ENCODE assay signal across 18 cellular contexts in the genomic region with DNA sequence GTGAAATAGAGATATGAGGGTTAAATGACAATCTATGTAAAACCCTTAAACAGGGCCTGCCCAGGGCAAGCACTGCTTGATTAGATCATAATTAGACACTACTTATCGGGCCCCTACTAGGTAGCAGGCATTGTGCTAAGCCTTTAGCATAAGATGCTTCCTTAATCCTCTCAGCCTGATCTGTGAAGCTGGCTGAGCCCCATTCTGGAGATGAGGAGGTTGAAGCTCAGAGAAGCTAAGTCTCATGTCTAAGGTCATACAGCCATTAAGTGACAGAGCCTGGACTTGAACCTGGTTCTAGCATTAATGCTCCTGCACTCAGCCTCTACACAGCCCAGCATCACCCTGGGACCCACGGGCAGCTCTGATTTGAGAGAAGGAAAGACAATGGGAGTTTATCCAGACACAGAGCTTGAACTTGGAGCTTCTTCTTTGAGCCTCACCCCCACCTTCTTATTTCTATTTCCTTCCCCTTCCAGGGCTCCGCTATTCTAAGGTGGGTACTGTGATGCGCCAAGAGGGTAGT. TPM values are rescaled to one million over a fixed set of nuclear protein-coding genes. Genes with fewer than 3 reads are reported as not detected.
A peak's percentile ranks its signal among the peaks of the same experiment; 100 is the strongest.
DNase-seq lines count a peak whose midpoint lies in the region; ATAC-seq, FAIRE-seq and TF ChIP-seq lines count a peak whose summit lies in the region.
"Had no signal": no experiment of that assay in that cellular context is flagged by ENCODE, and none has a peak within 500 bp of the region (broad histone marks: within the 10 kb centered on the region; RNA-seq: fewer than 3 reads in every experiment).

No MANE protein-coding gene starts in this region.

- no peak for FAIRE-seq in H54 (lab: Jason Lieb, UNC)
- FAIRE-seq: A204.1 had no signal

- no peak for DNase-seq in activated T-cell treated with anti-CD3 and anti-CD28 coated beads, Interleukin-2, amount 50 U/mL, for 72 hours
- DNase-seq in activated T-cell treated with anti-CD3 and anti-CD28 coated beads for 4 hours (no peak), memory B cell (ENCODE audit: low spot score in 2 of 2) (no peak), substantia nigra (lab: John Stamatoyannopoulos, UW) (no peak), H54 (ENCODE audit: insufficient read length, low spot score) (no peak)
- DNase-seq: activated CD8-positive, alpha-beta memory T cell treated with anti-CD3 and anti-CD28 coated beads for 24 hours; activated naive CD4-positive, alpha-beta T cell; central memory CD4-positive, alpha-beta T cell; GM23248; heart left ventricle; left lung; SIG-M5; stomach had no signal

- peak overlapping the region; percentile 59 to 69 for H3K4me3 Mint-ChIP-seq in activated T-cell treated with anti-CD3 and anti-CD28 coated beads, Interleukin-2, amount 50 U/mL, for 72 hours
- peak overlapping the region; percentile 54 for H3K4me3 Mint-ChIP-seq in activated T-helper 17 cell treated with anti-CD3 and anti-CD28 coated beads, Interleukin-2, amount 50 U/mL, for 72 hours
- H3K4me3 Mint-ChIP-seq in memory B cell, result peak overlapping the region; percentile 72

- H3K27me3 Mint-ChIP-seq in activated T-cell treated with anti-CD3 and anti-CD28 coated beads, Interleukin-2, amount 50 U/mL, for 72 hours (ENCODE audit: low read depth), result peaks cover 90% of the 10 kb centered on the region
- peaks cover 59% of the 10 kb centered on the region for H3K27me3 Mint-ChIP-seq in activated T-helper 17 cell treated with anti-CD3 and anti-CD28 coated beads, Interleukin-2, amount 50 U/mL, for 72 hours
- peaks cover 38% of the 10 kb centered on the region for H3K27me3 Mint-ChIP-seq in memory B cell

- H3K4me1 Mint-ChIP-seq in activated T-cell treated with anti-CD3 and anti-CD28 coated beads, Interleukin-2, amount 50 U/mL, for 72 hours (ENCODE audit: low read depth), result peaks cover 10% of the 10 kb centered on the region
- H3K4me1 Mint-ChIP-seq in activated T-helper 17 cell treated with anti-CD3 and anti-CD28 coated beads, Interleukin-2, amount 50 U/mL, for 72 hours, result no peaks in the 10 kb centered on the region
- H3K4me1 Mint-ChIP-seq in memory B cell, result peaks cover 17% of the 10 kb centered on the region

- no peak for ATAC-seq in activated T-cell treated with anti-CD3 and anti-CD28 coated beads, Interleukin-2, amount 50 U/mL, for 72 hours (replicated peaks in 1 of 2)
- ATAC-seq in activated T-helper 17 cell treated with anti-CD3 and anti-CD28 coated beads, Interleukin-2, amount 50 U/mL, for 72 hours (replicated peaks), result no peak
- ATAC-seq in memory B cell (ENCODE audit: low read depth) (no peak), GM19463 (IDR thresholded peaks at IDR 0.05; ENCODE audit: unreplicated experiment) (no peak), HG03097 (IDR thresholded peaks at IDR 0.05; ENCODE audit: low FRiP score, unreplicated experiment) (no peak)
- ATAC-seq: left lung had no signal

- H3K27ac ChIP-seq in substantia nigra (ENCODE audit: low read depth, low read length, poor library complexity, severe bottlenecking), result peak overlapping the region; percentile 61
- H3K27ac ChIP-seq: GM23248, heart left ventricle, left lung, skin epidermis, stomach had no signal

- no peaks in the 10 kb centered on the region for H3K36me3 Mint-ChIP-seq in activated T-cell treated with anti-CD3 and anti-CD28 coated beads, Interleukin-2, amount 50 U/mL, for 72 hours (ENCODE audit: insufficient read depth in 2 of 2)
- H3K36me3 Mint-ChIP-seq in activated T-helper 17 cell treated with anti-CD3 and anti-CD28 coated beads, Interleukin-2, amount 50 U/mL, for 72 hours (ENCODE audit: low read depth), result no peaks in the 10 kb centered on the region
- H3K36me3 Mint-ChIP-seq in memory B cell, result no peaks in the 10 kb centered on the region

- no peaks in the 10 kb centered on the region for H3K9me3 Mint-ChIP-seq in activated T-cell treated with anti-CD3 and anti-CD28 coated beads, Interleukin-2, amount 50 U/mL, for 72 hours
- H3K9me3 Mint-ChIP-seq in activated T-helper 17 cell treated with anti-CD3 and anti-CD28 coated beads, Interleukin-2, amount 50 U/mL, for 72 hours, result no peaks in the 10 kb centered on the region
- no peaks in the 10 kb centered on the region for H3K9me3 Mint-ChIP-seq in memory B cell

- no peak for TF ChIP-seq POLR2A in H54 (IDR thresholded peaks at IDR 0.05; ENCODE audit: low read depth, low read length)

- no peak overlapping the region for H3K27ac Mint-ChIP-seq in activated T-cell treated with anti-CD3 and anti-CD28 coated beads, Interleukin-2, amount 50 U/mL, for 72 hours
- no peak overlapping the region for H3K27ac Mint-ChIP-seq in activated T-helper 17 cell treated with anti-CD3 and anti-CD28 coated beads, Interleukin-2, amount 50 U/mL, for 72 hours
- no peak overlapping the region for H3K27ac Mint-ChIP-seq in memory B cell

RNA-seq across cellular contexts. Expression of gene ZDHHC22, which starts 0.8 kb away (rescaled TPM):
- total RNA-seq in activated T-cell treated with anti-CD3 and anti-CD28 coated beads, Interleukin-2, amount 50 U/mL, for 72 hours, result not detected
- total RNA-seq in activated T-helper 17 cell treated with anti-CD3 and anti-CD28 coated beads, Interleukin-2, amount 50 U/mL, for 72 hours, result not detected
- total RNA-seq: GM23248, left lung had no signal

RNA-seq across cellular contexts. Expression of gene TMEM63C, which starts 39.2 kb away (rescaled TPM):
- total RNA-seq in activated T-cell treated with anti-CD3 and anti-CD28 coated beads, Interleukin-2, amount 50 U/mL, for 72 hours, result 1 to 10 TPM; 1.9 to 2.1 TPM
- under 1 TPM; 0.04 to 0.64 TPM for total RNA-seq in activated T-helper 17 cell treated with anti-CD3 and anti-CD28 coated beads, Interleukin-2, amount 50 U/mL, for 72 hours
- total RNA-seq: GM23248 had no signal

RNA-seq across cellular contexts. Expression of gene CIPC, which starts 44.3 kb away (rescaled TPM):
- total RNA-seq in activated T-cell treated with anti-CD3 and anti-CD28 coated beads, Interleukin-2, amount 50 U/mL, for 72 hours, result 1 to 10 TPM; 5.1 to 6.4 TPM
- total RNA-seq in activated T-helper 17 cell treated with anti-CD3 and anti-CD28 coated beads, Interleukin-2, amount 50 U/mL, for 72 hours, result 10 to 100 TPM in 1 of 2 donors, 1 to 10 TPM in 1; 8.5 to 11.8 TPM
